ENCODE assay signal across 10 cellular contexts in the genomic region with DNA sequence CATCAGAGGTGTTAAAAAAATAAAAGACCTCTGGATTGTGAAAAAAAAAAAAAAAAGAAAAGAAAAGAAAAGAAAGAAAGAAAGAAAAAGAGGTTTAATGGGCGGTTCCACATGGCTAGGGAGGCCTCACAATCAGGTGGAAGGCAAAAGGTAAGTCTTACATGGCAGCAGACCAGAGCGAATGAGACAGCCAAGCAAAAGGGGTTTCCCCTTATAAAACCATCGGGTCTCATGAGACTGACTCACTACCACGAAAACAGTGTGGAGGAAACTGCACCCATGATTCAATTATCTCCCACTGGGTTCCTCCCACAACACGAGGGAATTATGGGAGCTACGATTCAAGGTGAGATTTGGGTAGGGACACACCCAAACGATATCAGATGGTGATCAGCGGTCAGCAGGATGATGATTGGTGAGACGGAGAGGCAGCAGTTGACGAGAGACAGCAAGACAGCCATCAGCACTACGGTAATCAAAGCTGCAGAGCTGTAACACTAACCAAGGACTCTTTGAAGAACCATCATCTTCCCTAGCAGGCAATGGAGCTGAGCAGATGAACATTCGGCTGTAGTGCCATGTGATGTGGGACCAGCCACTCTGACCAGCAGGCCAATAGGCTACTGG. TPM values are rescaled to one million over a fixed set of nuclear protein-coding genes. Genes with fewer than 3 reads are reported as not detected.
DNase-seq lines count a peak whose midpoint lies in the region; ATAC-seq and TF ChIP-seq lines count a peak whose summit lies in the region.
"Had no signal": no experiment of that assay in that cellular context is flagged by ENCODE, and none has a peak within 500 bp of the region (broad histone marks: within the 10 kb centered on the region; RNA-seq: fewer than 3 reads in every experiment).

No MANE protein-coding gene starts in this region.

- H3K4me3 ChIP-seq in fibroblast of villous mesenchyme (ENCODE audit: low read depth, low read length) (no peak overlapping the region), HAP-1 (no peak overlapping the region), SJCRH30 (no peak overlapping the region)
- H3K4me3 ChIP-seq: PC-9 had no signal

- H3K27me3 ChIP-seq in HAP-1 (ENCODE audit: low read depth), result 0 out of 2 replicates have a peak, but pooled peaks cover 3% of the 10 kb centered on the region
- no peaks in the 10 kb centered on the region for H3K27me3 ChIP-seq in SJCRH30

- peak; percentile 96 for ATAC-seq in stimulated activated effector memory CD8-positive, alpha-beta T cell treated with anti-CD3 and anti-CD28 coated beads, Interleukin-12 subunit alpha, Interleukin-12 subunit beta, amount 100 ng/mL, for 72 hours

- H3K9me3 Mint-ChIP-seq in stimulated activated effector memory CD8-positive, alpha-beta T cell treated with anti-CD3 and anti-CD28 coated beads, Interleukin-12 subunit alpha, Interleukin-12 subunit beta, amount 100 ng/mL, for 72 hours, result peaks cover 28% of the 10 kb centered on the region

- H3K36me3 Mint-ChIP-seq in stimulated activated effector memory CD8-positive, alpha-beta T cell treated with anti-CD3 and anti-CD28 coated beads, Interleukin-12 subunit alpha, Interleukin-12 subunit beta, amount 100 ng/mL, for 72 hours, result peaks cover 12% of the 10 kb centered on the region

- no peak for TF ChIP-seq CTCF in fibroblast of villous mesenchyme (IDR thresholded peaks at IDR 0.05; ENCODE audit: insufficient read depth, low read depth, low read length)

- H3K4me1 Mint-ChIP-seq in stimulated activated effector memory CD8-positive, alpha-beta T cell treated with anti-CD3 and anti-CD28 coated beads, Interleukin-12 subunit alpha, Interleukin-12 subunit beta, amount 100 ng/mL, for 72 hours, result peaks cover 35% of the 10 kb centered on the region

- DNase-seq in activated CD8-positive, alpha-beta memory T cell treated with anti-CD3 and anti-CD28 coated beads for 24 hours, result peak; percentile 76
- no peak for DNase-seq in activated CD8-positive, alpha-beta memory T cell treated with anti-CD3 and anti-CD28 coated beads, Interleukin-2, amount 50 U/mL, for 48 hours
- DNase-seq in activated CD4-positive, alpha-beta T cell treated with anti-CD3 and anti-CD28 coated beads, Interleukin-2, amount 50 U/mL, for 48 hours, result peak; percentile 32 to 52
- DNase-seq in fibroblast of villous mesenchyme (ENCODE audit: low read depth) (peak; percentile 1), NCI-H187 treated with DMSO at 0.1 percent for 48 hours (lab: John Stamatoyannopoulos, UW) (no peak), HAP-1 (ENCODE audit: low spot score in 2 of 2) (no peak), SJCRH30 (no peak)
- peak; percentile 17 to 59 for DNase-seq in stimulated activated effector memory CD8-positive, alpha-beta T cell treated with anti-CD3 and anti-CD28 coated beads, Interleukin-12 subunit alpha, Interleukin-12 subunit beta, amount 100 ng/mL, for 72 hours (ENCODE audit: low spot score in 2 of 2)
- DNase-seq: NCI-H1436 had no signal

- no peaks in the 10 kb centered on the region for H3K4me1 ChIP-seq in HAP-1
- no peaks in the 10 kb centered on the region for H3K4me1 ChIP-seq in SJCRH30

- H3K9me3 ChIP-seq in HAP-1, result no peaks in the 10 kb centered on the region; the same call in 1 of the 2 replicates
- H3K9me3 ChIP-seq in SJCRH30 (replicated peaks), result no peaks in the 10 kb centered on the region

- H3K27ac Mint-ChIP-seq in stimulated activated effector memory CD8-positive, alpha-beta T cell treated with anti-CD3 and anti-CD28 coated beads, Interleukin-12 subunit alpha, Interleukin-12 subunit beta, amount 100 ng/mL, for 72 hours, result peak overlapping the region; percentile 64

- H3K36me3 ChIP-seq in HAP-1 (replicated peaks), result no peaks in the 10 kb centered on the region
- no peaks in the 10 kb centered on the region for H3K36me3 ChIP-seq in SJCRH30

- in situ Hi-C loops in HAP-1 (cut with MboI; ENCODE audit: low sequenced_read_pairs), result no loop called here

- no peak overlapping the region for H3K27ac ChIP-seq in SJCRH30
- H3K27ac ChIP-seq: PC-9 had no signal

- no peak overlapping the region for H3K4me3 Mint-ChIP-seq in stimulated activated effector memory CD8-positive, alpha-beta T cell treated with anti-CD3 and anti-CD28 coated beads, Interleukin-12 subunit alpha, Interleukin-12 subunit beta, amount 100 ng/mL, for 72 hours

RNA-seq across cellular contexts. Expression of a gene that starts 3.9 kb away (rescaled TPM):
- not detected in 2 replicates for total RNA-seq in fibroblast of villous mesenchyme
- not detected in 2 replicates for total RNA-seq in SJCRH30 (2014; rRNA removed; shearing (Covaris generic))
- total RNA-seq: PC-9 had no signal

RNA-seq across cellular contexts. Expression of a gene that starts 11.8 kb away (rescaled TPM):
- under 0.01 TPM in 1 of 2 replicates, not detected in the other for total RNA-seq in fibroblast of villous mesenchyme
- total RNA-seq in SJCRH30 (2014; rRNA removed; shearing (Covaris generic)), result not detected in 2 replicates
- total RNA-seq: PC-9 had no signal

RNA-seq across cellular contexts. Expression of a gene that starts 19.4 kb away (rescaled TPM):
- total RNA-seq in fibroblast of villous mesenchyme, result not detected in 2 replicates
- total RNA-seq in SJCRH30 (2014; rRNA removed; shearing (Covaris generic)), result not detected in 2 replicates
- total RNA-seq: PC-9 had no signal

RNA-seq across cellular contexts. Expression of a gene that starts 49.3 kb away (rescaled TPM):
- not detected in 2 replicates for total RNA-seq in fibroblast of villous mesenchyme
- total RNA-seq in SJCRH30 (2014; rRNA removed; shearing (Covaris generic)), result not detected in 2 replicates
- total RNA-seq: PC-9 had no signal

Comparison
In these comparisons a context has a peak if more than half of its experiments do, and no peak if none do; other contexts are left out.
1. DNase-seq: peak in activated CD8-positive, alpha-beta memory T cell treated with anti-CD3 and anti-CD28 coated beads for 24 hours (single experiment), activated CD4-positive, alpha-beta T cell treated with anti-CD3 and anti-CD28 coated beads, Interleukin-2, amount 50 U/mL, for 48 hours (2 of 2), fibroblast of villous mesenchyme (single experiment) and stimulated activated effector memory CD8-positive, alpha-beta T cell treated with anti-CD3 and anti-CD28 coated beads, Interleukin-12 subunit alpha, Interleukin-12 subunit beta, amount 100 ng/mL, for 72 hours (2 of 2); none in activated CD8-positive, alpha-beta memory T cell treated with anti-CD3 and anti-CD28 coated beads, Interleukin-2, amount 50 U/mL, for 48 hours (single experiment), NCI-H187 treated with DMSO at 0.1 percent for 48 hours (single experiment), HAP-1 (0 of 2) and SJCRH30 (0 of 2).